10 cellular contexts compared by ENCODE assay signal in the genomic region with DNA sequence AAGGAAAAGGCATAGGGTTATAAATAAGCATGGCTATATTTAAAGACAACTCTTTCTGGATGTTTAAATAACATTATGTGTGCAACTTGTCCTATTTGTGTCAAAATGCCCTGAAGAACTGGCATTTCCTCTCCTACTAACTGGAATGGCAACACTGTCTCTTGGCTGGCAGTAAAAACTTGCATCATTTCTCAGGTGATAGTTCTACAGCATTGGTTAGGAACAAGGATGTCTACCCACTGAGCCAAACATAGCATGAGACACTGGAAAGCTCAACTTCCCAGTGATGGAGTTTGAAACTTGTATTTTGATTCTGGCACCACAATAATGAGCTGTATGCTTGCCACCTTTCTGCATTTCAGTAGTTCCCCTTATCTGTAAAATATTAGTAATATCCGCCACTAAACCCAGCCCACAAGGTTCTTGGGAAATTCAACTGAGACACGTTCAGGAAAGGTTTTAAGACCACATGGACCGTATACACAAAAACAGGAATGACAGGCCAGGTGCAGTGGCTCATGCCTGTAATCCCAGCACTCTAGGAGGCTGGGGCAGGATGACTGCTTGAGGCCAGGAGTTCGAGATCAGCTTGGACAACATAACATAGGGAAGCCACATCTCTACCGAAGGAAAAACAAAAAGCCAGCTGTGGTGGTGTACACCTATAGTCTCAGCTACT. TPM values are rescaled to one million over a fixed set of nuclear protein-coding genes. Genes with fewer than 3 reads are reported as not detected.
DNase-seq lines count a peak whose midpoint lies in the region; ATAC-seq and TF ChIP-seq lines count a peak whose summit lies in the region.
"Had no signal": no experiment of that assay in that cellular context is flagged by ENCODE, and none has a peak within 500 bp of the region (broad histone marks: within the 10 kb centered on the region; RNA-seq: fewer than 3 reads in every experiment).

No MANE protein-coding gene starts in this region.

- H3K27me3 ChIP-seq in ACC112 (ENCODE audit: insufficient read depth, low read length) (no peaks in the 10 kb centered on the region), MG63 (no peaks in the 10 kb centered on the region)

- intact Hi-C loops in dendritic cell treated with granulocyte-macrophage colony-stimulating factor and Interleukin-4, amounts not matched to agents 40 ng/mL and 50 ng/mL, for 4 days (cut with micrococcal nuclease) = loop anchor here (5.0 kb wide), 1 partner anchor 295 kb away; no protein-coding TSS in a partner anchor
- intact Hi-C loops in natural killer cell (cut with micrococcal nuclease) = no loop called here

- ATAC-seq in natural killer cell (no peak), GM19467 (IDR thresholded peaks at IDR 0.05; ENCODE audit: unreplicated experiment) (no peak)

- peak overlapping the region; percentile 99 for H3K4me3 ChIP-seq in ACC112 (ENCODE audit: low read depth, low read length)
- H3K4me3 ChIP-seq in MG63 = peak overlapping the region; percentile 88

- peaks cover 87% of the 10 kb centered on the region for H3K79me2 ChIP-seq in ACC112 (ENCODE audit: control insufficient read depth, insufficient read depth, low read length, unreplicated experiment)

- H3K4me1 ChIP-seq in ACC112 (ENCODE audit: control insufficient read depth, insufficient read depth, low read length, unreplicated experiment) = peaks cover 60% of the 10 kb centered on the region

- peak overlapping the region; percentile 74 for H3K27ac Mint-ChIP-seq in dendritic cell treated with granulocyte-macrophage colony-stimulating factor and Interleukin-4, amounts not matched to agents 40 ng/mL and 50 ng/mL, for 4 days
- peak overlapping the region; percentile 99 for H3K27ac Mint-ChIP-seq in natural killer cell

- peaks cover 37% of the 10 kb centered on the region for H3K4me1 Mint-ChIP-seq in dendritic cell treated with granulocyte-macrophage colony-stimulating factor and Interleukin-4, amounts not matched to agents 40 ng/mL and 50 ng/mL, for 4 days (ENCODE audit: low read depth)
- H3K4me1 Mint-ChIP-seq in natural killer cell = peaks cover 84% of the 10 kb centered on the region in 2 donors

- peaks cover 93% of the 10 kb centered on the region for H3K36me3 Mint-ChIP-seq in dendritic cell treated with granulocyte-macrophage colony-stimulating factor and Interleukin-4, amounts not matched to agents 40 ng/mL and 50 ng/mL, for 4 days (ENCODE audit: low read depth)
- peaks cover 70% of the 10 kb centered on the region for H3K36me3 Mint-ChIP-seq in natural killer cell

- no peak overlapping the region for H2AFZ ChIP-seq in ACC112 (ENCODE audit: low read length, unreplicated experiment)

- TF ChIP-seq CTCF in natural killer cell (IDR thresholded peaks at IDR 0.05) = no peak

- H3K9me3 Mint-ChIP-seq in dendritic cell treated with granulocyte-macrophage colony-stimulating factor and Interleukin-4, amounts not matched to agents 40 ng/mL and 50 ng/mL, for 4 days = no peaks in the 10 kb centered on the region
- no peaks in the 10 kb centered on the region for H3K9me3 Mint-ChIP-seq in natural killer cell

- H3K9me3 ChIP-seq in MG63 = no peaks in the 10 kb centered on the region

- no peaks in the 10 kb centered on the region for H3K27me3 Mint-ChIP-seq in dendritic cell treated with granulocyte-macrophage colony-stimulating factor and Interleukin-4, amounts not matched to agents 40 ng/mL and 50 ng/mL, for 4 days
- H3K27me3 Mint-ChIP-seq in natural killer cell (ENCODE audit: low read depth in 2 of 2) = no peaks in the 10 kb centered on the region

- H3K27ac ChIP-seq in ACC112 (ENCODE audit: low read depth, low read length) = peak overlapping the region; percentile 85

- DNase-seq in MG63 (no peak), natural killer cell (no peak), kidney tubule cell (ENCODE audit: low spot score) (no peak), iPS-NIHi11 (ENCODE audit: low spot score) (no peak), GF-D8 (lab: John Stamatoyannopoulos, UW) (no peak)
- DNase-seq: activated effector memory CD4-positive, alpha-beta T cell treated with anti-CD3 and anti-CD28 coated beads, Interleukin-2, amount 50 U/mL, for 16 hours; NCI-H510A treated with DMSO at 0.1 percent for 48 hours had no signal

- peak overlapping the region; percentile 27 for H3K4me3 Mint-ChIP-seq in dendritic cell treated with granulocyte-macrophage colony-stimulating factor and Interleukin-4, amounts not matched to agents 40 ng/mL and 50 ng/mL, for 4 days
- H3K4me3 Mint-ChIP-seq in natural killer cell = peak overlapping the region; percentile 100

- H3K36me3 ChIP-seq in ACC112 (ENCODE audit: insufficient read depth, low read length) = peaks cover 90% of the 10 kb centered on the region
- H3K36me3 ChIP-seq in MG63 = peaks cover 98% of the 10 kb centered on the region

RNA-seq across cellular contexts. Expression of a gene that starts 5.1 kb away (rescaled TPM):
- 331 and 535 TPM in 2 replicates for total RNA-seq in MG63 (2014; rRNA removed; shearing (Covaris generic); ENCODE audit: low replicate concordance)
- total RNA-seq in natural killer cell = 100 to 1,000 TPM; 131 to 241 (median 167) TPM
